In the genomic region with DNA sequence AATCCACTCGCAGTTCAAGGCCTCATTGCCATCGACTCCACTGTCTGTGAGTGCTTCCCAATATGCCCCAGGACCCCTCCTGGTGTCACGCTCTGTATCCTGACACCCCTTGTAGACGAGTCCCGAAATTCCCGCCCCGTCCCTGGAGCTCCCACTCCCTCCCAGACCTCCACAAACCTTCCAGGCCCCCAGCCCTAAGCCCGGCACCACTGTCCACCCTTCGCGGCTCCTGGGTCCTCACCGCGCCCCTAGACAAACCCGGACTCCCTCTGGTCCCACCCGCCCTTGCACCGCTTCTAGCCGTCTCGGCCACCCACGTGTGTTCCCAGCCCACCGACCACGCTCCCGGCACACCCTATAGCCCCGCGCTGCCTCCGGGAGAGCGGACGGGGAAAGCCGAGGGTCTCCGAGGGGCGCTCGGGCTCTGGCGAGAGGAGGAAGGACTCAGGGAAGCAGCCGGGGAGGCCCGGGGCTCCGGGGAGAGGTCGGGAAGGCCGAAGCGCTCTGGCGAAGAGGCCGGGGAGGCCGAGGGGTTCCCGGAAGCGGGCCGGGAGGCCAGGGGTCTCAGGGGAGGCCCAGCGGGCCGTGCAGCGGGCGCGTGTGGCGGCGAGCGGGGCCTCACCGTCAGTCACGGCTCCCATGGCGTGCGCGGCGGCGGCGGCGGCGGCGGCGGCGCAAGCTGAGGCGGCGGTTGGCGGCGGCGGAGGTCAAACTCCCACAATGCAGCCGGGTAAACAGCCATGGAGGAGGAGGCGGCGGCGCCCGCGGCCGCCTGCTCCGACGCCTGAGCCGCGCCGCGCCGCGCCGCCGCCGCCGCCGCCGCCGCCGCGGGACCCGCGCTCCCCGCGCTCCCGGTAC, we compare ENCODE assay signal across 8 cellular contexts. TPM values are rescaled to one million over a fixed set of nuclear protein-coding genes. Genes with fewer than 3 reads are reported as not detected.
DNase-seq lines count a peak whose midpoint lies in the region; ATAC-seq and TF ChIP-seq lines count a peak whose summit lies in the region.

A gene with protein sequence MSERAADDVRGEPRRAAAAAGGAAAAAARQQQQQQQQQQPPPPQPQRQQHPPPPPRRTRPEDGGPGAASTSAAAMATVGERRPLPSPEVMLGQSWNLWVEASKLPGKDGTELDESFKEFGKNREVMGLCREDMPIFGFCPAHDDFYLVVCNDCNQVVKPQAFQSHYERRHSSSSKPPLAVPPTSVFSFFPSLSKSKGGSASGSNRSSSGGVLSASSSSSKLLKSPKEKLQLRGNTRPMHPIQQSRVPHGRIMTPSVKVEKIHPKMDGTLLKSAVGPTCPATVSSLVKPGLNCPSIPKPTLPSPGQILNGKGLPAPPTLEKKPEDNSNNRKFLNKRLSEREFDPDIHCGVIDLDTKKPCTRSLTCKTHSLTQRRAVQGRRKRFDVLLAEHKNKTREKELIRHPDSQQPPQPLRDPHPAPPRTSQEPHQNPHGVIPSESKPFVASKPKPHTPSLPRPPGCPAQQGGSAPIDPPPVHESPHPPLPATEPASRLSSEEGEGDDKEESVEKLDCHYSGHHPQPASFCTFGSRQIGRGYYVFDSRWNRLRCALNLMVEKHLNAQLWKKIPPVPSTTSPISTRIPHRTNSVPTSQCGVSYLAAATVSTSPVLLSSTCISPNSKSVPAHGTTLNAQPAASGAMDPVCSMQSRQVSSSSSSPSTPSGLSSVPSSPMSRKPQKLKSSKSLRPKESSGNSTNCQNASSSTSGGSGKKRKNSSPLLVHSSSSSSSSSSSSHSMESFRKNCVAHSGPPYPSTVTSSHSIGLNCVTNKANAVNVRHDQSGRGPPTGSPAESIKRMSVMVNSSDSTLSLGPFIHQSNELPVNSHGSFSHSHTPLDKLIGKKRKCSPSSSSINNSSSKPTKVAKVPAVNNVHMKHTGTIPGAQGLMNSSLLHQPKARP (plus strand): TSS at position 718 of the 858 bp plus-strand sequence. CDS start 48,732 bp downstream, outside the sequence.
Gene THOC7, minus strand, starts transcription at position 656 of the 858 bp plus-strand sequence. Its CDS starts 15 bp downstream, at position 641.

- no peaks in the 10 kb centered on the region for H3K27me3 Mint-ChIP-seq in neural crest cell (ENCODE audit: low read depth)

- no peaks in the 10 kb centered on the region for H3K9me3 Mint-ChIP-seq in neural crest cell

- peak in 1 of 2 donors; percentile 15 for TF ChIP-seq POLR2A in Peyer's patch (IDR thresholded peaks at IDR 0.05)

- no peak for TF ChIP-seq CTCF in Peyer's patch (IDR thresholded peaks at IDR 0.05)
- no peak for TF ChIP-seq CTCF in neural crest cell (conservative IDR thresholded peaks at IDR 0.05)
- TF ChIP-seq CTCF in subcutaneous adipose tissue (IDR thresholded peaks at IDR 0.05; ENCODE audit: low read depth), result no peak

- ATAC-seq in GM18909 (IDR thresholded peaks at IDR 0.05; ENCODE audit: poor library complexity, unreplicated experiment) (peak; percentile 76), HG03139 (IDR thresholded peaks at IDR 0.05; ENCODE audit: unreplicated experiment) (peak; percentile 71)

- H3K4me3 ChIP-seq in Peyer's patch, result peak within 1 kb of the TSS; percentile 96 to 98 (median 97)

- peaks cover 0 to 8% (median 4%) of the 10 kb centered on the region in 4 donors for H3K4me1 ChIP-seq in Peyer's patch

- H3K4me1 Mint-ChIP-seq in neural crest cell, result peaks cover 32% of the 10 kb centered on the region

- H3K27me3 ChIP-seq in Peyer's patch, result no peaks in the 10 kb centered on the region

- no peaks in the 10 kb centered on the region for H3K36me3 ChIP-seq in Peyer's patch

- peaks cover 2% of the 10 kb centered on the region for H3K36me3 Mint-ChIP-seq in neural crest cell (ENCODE audit: low read depth)

- no peaks in the 10 kb centered on the region for H3K9me3 ChIP-seq in Peyer's patch

- peak; percentile 65 for DNase-seq in Ammon's horn (ENCODE audit: low spot score)
- DNase-seq in Peyer's patch, result peak; percentile 57 to 86 (median 85)
- DNase-seq in activated effector memory CD4-positive, alpha-beta T cell treated with anti-CD3 and anti-CD28 coated beads, Interleukin-2, amount 50 U/mL, for 16 hours, result peak; percentile 90
- DNase-seq in fibroblast of the conjunctiva (ENCODE audit: low read depth), result peak; percentile 13
- peak; percentile 67 for DNase-seq in neural crest cell (ENCODE audit: low read depth, low spot score)

- H3K4me3 Mint-ChIP-seq in neural crest cell, result peak within 1 kb of the TSS; percentile 96

- peak within 1 kb of the TSS; percentile 97 for H3K27ac Mint-ChIP-seq in neural crest cell (ENCODE audit: unreplicated experiment)

- H3K27ac ChIP-seq in Peyer's patch, result peak within 1 kb of the TSS; percentile 90 to 92 (median 92)

RNA-seq across cellular contexts. Expression of the first gene that starts in this region (rescaled TPM):
- total RNA-seq in Peyer's patch (10 to 100 TPM; 48.5 to 80.3 (median 75.2) TPM), neural crest cell (21.7 and 22.0 TPM in 2 replicates), subcutaneous adipose tissue (10 to 100 TPM; 22.2 to 42.8 (median 35.0) TPM)

RNA-seq across cellular contexts. Expression of gene THOC7, which starts in this region (rescaled TPM):
- total RNA-seq in Peyer's patch (10 to 100 TPM; 19.4 to 64.4 (median 36.5) TPM), neural crest cell (59.2 and 66.2 TPM in 2 replicates), subcutaneous adipose tissue (100 to 1,000 TPM in 1 of 4 donors, 10 to 100 TPM in 3; 32.0 to 113 (median 49.6) TPM)

Comparison
In these comparisons a context has a peak if more than half of its experiments do, and no peak if none do; other contexts are left out.
1. Peak in every context shown above with its lines: DNase-seq, ATAC-seq, H3K4me3 ChIP-seq and H3K27ac ChIP-seq.
2. DNase-seq: peak in every context shown above with its lines; median percentile 90 in activated effector memory CD4-positive, alpha-beta T cell treated with anti-CD3 and anti-CD28 coated beads, Interleukin-2, amount 50 U/mL, for 16 hours; 85 in Peyer's patch; 67 in neural crest cell; 65 in Ammon's horn; 13 in fibroblast of the conjunctiva.